In the genomic region with DNA sequence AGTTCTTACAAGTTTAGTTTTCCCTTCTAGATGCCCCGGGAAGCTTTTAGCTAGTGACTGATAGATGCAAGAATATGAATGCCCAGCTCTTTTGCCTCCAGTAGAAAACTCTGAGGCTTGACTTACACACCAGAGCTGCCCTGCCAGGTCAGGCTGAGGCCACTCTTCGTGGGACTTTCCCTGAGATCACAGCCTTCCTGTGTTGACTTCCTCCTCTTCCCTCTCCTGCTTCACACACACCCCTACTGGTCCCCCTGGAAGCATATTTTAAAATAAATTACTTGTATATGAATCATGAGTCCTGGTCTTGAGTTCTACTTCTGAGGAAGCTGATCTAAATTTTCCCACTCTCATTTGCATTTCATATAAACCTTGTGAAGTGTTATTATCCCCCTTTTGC, we compare ENCODE assay signal across 16 cellular contexts.
DNase-seq lines count a peak whose midpoint lies in the region; ATAC-seq, FAIRE-seq and TF ChIP-seq lines count a peak whose summit lies in the region.
"Had no signal": no experiment of that assay in that cellular context is flagged by ENCODE, and none has a peak within 500 bp of the region (broad histone marks: within the 10 kb centered on the region; RNA-seq: fewer than 3 reads in every experiment).

No MANE protein-coding gene starts in this region.

- H3K4me1 ChIP-seq in neural progenitor cell = peaks cover 12% of the 10 kb centered on the region
- H3K4me1 ChIP-seq: parathyroid adenoma had no signal

- no peak overlapping the region for H3K27ac ChIP-seq in neural progenitor cell
- H3K27ac ChIP-seq: BLaER1 treated with 17β-estradiol and CSF1 and Interleukin-3, amounts not matched to agents 10 nM and 100 nM; parathyroid adenoma; SJSA1 had no signal

- H4K20me1 ChIP-seq in neural progenitor cell (ENCODE audit: low read depth) = no peaks in the 10 kb centered on the region
- H4K20me1 ChIP-seq: BLaER1 treated with 17β-estradiol and CSF1 and Interleukin-3, amounts not matched to agents 10 nM and 100 nM had no signal

- TF ChIP-seq CTCF in neural progenitor cell (IDR thresholded peaks at IDR 0.05) = no peak

- peaks cover 7% of the 10 kb centered on the region for H3K27me3 Mint-ChIP-seq in neural progenitor cell (ENCODE audit: insufficient read depth, low read depth)
- H3K27me3 Mint-ChIP-seq: activated CD4-positive, alpha-beta memory T cell treated with anti-CD3 and anti-CD28 coated beads, Interleukin-2, amount 10 ng/mL, durations not matched to agents 7 days and 5 days; IgD-negative memory B cell had no signal

- H3K79me2 ChIP-seq in neural progenitor cell (ENCODE audit: low read depth) = no peaks in the 10 kb centered on the region
- H3K79me2 ChIP-seq: parathyroid adenoma had no signal

- no peaks in the 10 kb centered on the region for H3K36me3 ChIP-seq in neural progenitor cell
- H3K36me3 ChIP-seq: BLaER1 treated with 17β-estradiol and CSF1 and Interleukin-3, amounts not matched to agents 10 nM and 100 nM; SJSA1 had no signal

- ATAC-seq in HG02981 (IDR thresholded peaks at IDR 0.05; ENCODE audit: unreplicated experiment) = no peak

- DNase-seq in GM12892 (ENCODE audit: insufficient read length) (no peak), UCSD-AML1 (lab: John Stamatoyannopoulos, UW; ENCODE audit: unreplicated experiment) (peak; percentile 19), fibroblast of peridontal ligament (ENCODE audit: extremely low read depth) (peak; percentile 26), renal cortical epithelial cell (ENCODE audit: low read depth) (peak; percentile 69), NCI-H2227 (lab: John Stamatoyannopoulos, UW; ENCODE audit: unreplicated experiment) (no peak), inferior parietal cortex (ENCODE audit: extremely low spot score) (no peak), neural progenitor cell (ENCODE audit: low spot score) (no peak)
- DNase-seq: activated CD4-positive, alpha-beta memory T cell treated with anti-CD3 and anti-CD28 coated beads, Interleukin-2, amount 10 ng/mL, durations not matched to agents 7 days and 5 days; foreskin melanocyte; NCI-H2227 treated with DMSO at 0.1 percent for 48 hours had no signal

- H3K9me3 Mint-ChIP-seq in neural progenitor cell = no peaks in the 10 kb centered on the region
- H3K9me3 Mint-ChIP-seq: activated CD4-positive, alpha-beta memory T cell treated with anti-CD3 and anti-CD28 coated beads, Interleukin-2, amount 10 ng/mL, durations not matched to agents 7 days and 5 days; activated T-helper 1 cell treated with anti-CD3 and anti-CD28 coated beads, Interleukin-12 subunit alpha, Interleukin-12 subunit beta, Interleukin-2, Interleukin-4 antibody, amounts not matched to agents 30 ng/mL and 10 ng/mL and 1 ng/mL, durations not matched to agents 14 hours and 24 hours and 36 hours; IgD-negative memory B cell had no signal

- peaks cover 32% of the 10 kb centered on the region for H3K4me1 Mint-ChIP-seq in neural progenitor cell
- H3K4me1 Mint-ChIP-seq: activated CD4-positive, alpha-beta memory T cell treated with anti-CD3 and anti-CD28 coated beads, Interleukin-2, amount 10 ng/mL, durations not matched to agents 7 days and 5 days had no signal

- no peak overlapping the region for H3K4me2 ChIP-seq in neural progenitor cell

- FAIRE-seq in GM12892 (lab: Jason Lieb, UNC) = peak; percentile 21

- H3F3A ChIP-seq in neural progenitor cell (ENCODE audit: low read depth) = no peaks in the 10 kb centered on the region

- no peak overlapping the region for H3K27ac Mint-ChIP-seq in neural progenitor cell
- H3K27ac Mint-ChIP-seq: activated CD4-positive, alpha-beta memory T cell treated with anti-CD3 and anti-CD28 coated beads, Interleukin-2, amount 10 ng/mL, durations not matched to agents 7 days and 5 days; activated T-helper 1 cell treated with anti-CD3 and anti-CD28 coated beads, Interleukin-12 subunit alpha, Interleukin-12 subunit beta, Interleukin-2, Interleukin-4 antibody, amounts not matched to agents 30 ng/mL and 10 ng/mL and 1 ng/mL, durations not matched to agents 14 hours and 24 hours and 36 hours had no signal

- H3K27me3 ChIP-seq in neural progenitor cell = no peaks in the 10 kb centered on the region
- H3K27me3 ChIP-seq: BLaER1 treated with 17β-estradiol and CSF1 and Interleukin-3, amounts not matched to agents 10 nM and 100 nM; SJSA1 had no signal

- H3K36me3 Mint-ChIP-seq in neural progenitor cell = no peaks in the 10 kb centered on the region

- no peaks in the 10 kb centered on the region for H3K9me3 ChIP-seq in neural progenitor cell (ENCODE audit: low read depth)
- H3K9me3 ChIP-seq: BLaER1 treated with 17β-estradiol and CSF1 and Interleukin-3, amounts not matched to agents 10 nM and 100 nM; SJSA1 had no signal

- no peak overlapping the region for H3K9ac ChIP-seq in neural progenitor cell
- H3K9ac ChIP-seq: parathyroid adenoma had no signal

- H3K4me3 ChIP-seq in neural progenitor cell = no peak overlapping the region
- H3K4me3 ChIP-seq: BLaER1 treated with 17β-estradiol and CSF1 and Interleukin-3, amounts not matched to agents 10 nM and 100 nM; SJSA1 had no signal

- H3K4me3 Mint-ChIP-seq in neural progenitor cell = no peak overlapping the region
- H3K4me3 Mint-ChIP-seq: activated CD4-positive, alpha-beta memory T cell treated with anti-CD3 and anti-CD28 coated beads, Interleukin-2, amount 10 ng/mL, durations not matched to agents 7 days and 5 days; activated T-helper 1 cell treated with anti-CD3 and anti-CD28 coated beads, Interleukin-12 subunit alpha, Interleukin-12 subunit beta, Interleukin-2, Interleukin-4 antibody, amounts not matched to agents 30 ng/mL and 10 ng/mL and 1 ng/mL, durations not matched to agents 14 hours and 24 hours and 36 hours had no signal

- no peak overlapping the region for H2AFZ ChIP-seq in neural progenitor cell (replicated peaks)
- H2AFZ ChIP-seq: parathyroid adenoma had no signal

- TF ChIP-seq POLR2A in GM12892 (IDR thresholded peaks at IDR 0.05; ENCODE audit: low read depth, low read length) = no peak

Comparison
In these comparisons a context has a peak if more than half of its experiments do, and no peak if none do; other contexts are left out.
1. DNase-seq: peak in UCSD-AML1 (single experiment), fibroblast of peridontal ligament (single experiment) and renal cortical epithelial cell (single experiment); none in GM12892 (single experiment), NCI-H2227 (single experiment), inferior parietal cortex (single experiment) and neural progenitor cell (single experiment).